In the genomic region with DNA sequence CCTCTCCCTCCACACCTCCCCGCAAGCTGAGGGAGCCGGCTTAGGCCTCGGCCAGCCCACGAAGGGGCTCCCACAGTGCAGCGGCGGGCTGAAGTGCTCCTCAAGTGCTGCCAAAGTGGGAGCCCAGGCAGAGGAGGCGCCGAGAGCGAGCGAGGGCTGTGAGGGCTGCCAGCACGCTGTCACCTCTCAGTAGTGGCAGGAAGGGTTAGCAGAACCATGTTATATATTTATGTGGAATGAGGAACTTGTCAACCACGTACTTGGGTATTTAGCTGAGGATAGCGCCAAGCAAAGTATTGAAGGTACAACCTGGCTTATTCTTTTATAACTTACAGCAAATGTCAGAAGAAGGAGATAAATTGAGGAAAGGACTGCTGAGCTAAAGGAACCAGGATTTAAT, we compare ENCODE assay signal across 25 cellular contexts.
"Had no signal": no experiment of that assay in that cellular context is flagged by ENCODE, and none has a peak within 500 bp of the region (broad histone marks: within the 10 kb centered on the region; RNA-seq: fewer than 3 reads in every experiment).

No MANE protein-coding gene starts in this region.

- H3K27ac ChIP-seq: ascending aorta, breast epithelium, cardiac muscle cell, coronary artery, dorsolateral prefrontal cortex, VCaP had no signal

- H3K9me3 ChIP-seq: ascending aorta had no signal

- H3K27me3 ChIP-seq: ascending aorta, breast epithelium, cardiac muscle cell, dorsolateral prefrontal cortex had no signal

- ATAC-seq: activated CD8-positive, alpha-beta memory T cell treated with anti-CD3 and anti-CD28 coated beads, Interleukin-2, amount 10 ng/mL, durations not matched to agents 7 days and 5 days; activated CD8-positive, alpha-beta T cell treated with anti-CD3 and anti-CD28 coated beads, Interleukin-2, amount 10 ng/mL, durations not matched to agents 7 days and 5 days; activated naive CD4-positive, alpha-beta T cell treated with anti-CD3 and anti-CD28 coated beads, Interleukin-2, amount 50 U/mL, for 72 hours; esophagus mucosa; WTC11 had no signal

- H3K4me1 ChIP-seq: ascending aorta, breast epithelium had no signal

- DNase-seq: activated CD4-positive, alpha-beta memory T cell treated with anti-CD3 and anti-CD28 coated beads for 36 hours; activated CD4-positive, alpha-beta T cell treated with anti-CD3 and anti-CD28 coated beads, Interleukin-2, amount 10 ng/mL, durations not matched to agents 24 days and 14 days; activated CD8-positive, alpha-beta memory T cell treated with anti-CD3 and anti-CD28 coated beads, Interleukin-2, amount 10 ng/mL, durations not matched to agents 7 days and 5 days; activated CD8-positive, alpha-beta memory T cell treated with anti-CD3 and anti-CD28 coated beads, Interleukin-2, amount 50 U/mL, for 4 hours; activated CD8-positive, alpha-beta T cell treated with anti-CD3 and anti-CD28 coated beads, Interleukin-2, amount 10 ng/mL, durations not matched to agents 7 days and 5 days; activated effector memory CD4-positive, alpha-beta T cell treated with anti-CD3 and anti-CD28 coated beads, Interleukin-2, amount 50 U/mL, for 16 hours; activated naive CD4-positive, alpha-beta T cell treated with anti-CD3 and anti-CD28 coated beads for 36 hours; activated naive CD8-positive, alpha-beta T cell treated with anti-CD3 and anti-CD28 coated beads, Interleukin-2, amount 10 ng/mL, durations not matched to agents 7 days and 5 days; activated T-cell treated with anti-CD3 and anti-CD28 coated beads, Interleukin-2, amount 50 U/mL, for 1 hour; activated T-cell treated with anti-CD3 and anti-CD28 coated beads, Interleukin-2, amount 50 U/mL, for 48 hours; central memory CD4-positive, alpha-beta T cell; dorsolateral prefrontal cortex; effector memory CD4-positive, alpha-beta T cell; endodermal cell; foreskin fibroblast; head of caudate nucleus; T-helper 2 cell had no signal

- H3K36me3 ChIP-seq: ascending aorta, breast epithelium, cardiac muscle cell had no signal

- H3K4me3 ChIP-seq: ascending aorta, breast epithelium, cardiac muscle cell, coronary artery, dorsolateral prefrontal cortex had no signal
